In genomic region chr7:66518151-66518691, GRCh38 we compare ENCODE assay signal across 25 cellular contexts.
DNase-seq lines count a peak whose midpoint lies in the region; ATAC-seq and TF ChIP-seq lines count a peak whose summit lies in the region.
"Had no signal": no experiment of that assay in that cellular context is flagged by ENCODE, and none has a peak within 500 bp of the region (broad histone marks: within the 10 kb centered on the region; RNA-seq: fewer than 3 reads in every experiment).

No MANE protein-coding gene starts in this region.

- ATAC-seq in Right ventricle myocardium inferior: no peak
- no peak for ATAC-seq in heart right ventricle
- peak; percentile 18 for ATAC-seq in body of pancreas
- peak; percentile 11 for ATAC-seq in sciatic nerve
- ATAC-seq in GM19324 (IDR thresholded peaks at IDR 0.05; ENCODE audit: low FRiP score, unreplicated experiment): no peak
- ATAC-seq: GM12878 had no signal

- intact Hi-C loops in Right ventricle myocardium inferior (cut with DNase I): no loop called here
- intact Hi-C loops in heart right ventricle (cut with DNase I): no loop called here
- intact Hi-C loops in body of pancreas (cut with DNase I): no loop called here
- intact Hi-C loops in sciatic nerve (cut with DNase I): no loop called here

- H3K9me3 ChIP-seq in heart right ventricle (no peaks in the 10 kb centered on the region), body of pancreas (no peaks in the 10 kb centered on the region)

- H3K27me3 ChIP-seq in heart right ventricle: no peaks in the 10 kb centered on the region
- no peaks in the 10 kb centered on the region for H3K27me3 ChIP-seq in body of pancreas

- H3K27ac ChIP-seq in heart right ventricle (no peak overlapping the region), body of pancreas (no peak overlapping the region)
- H3K27ac ChIP-seq: KMS-11, PC-9 had no signal

- H3K36me3 ChIP-seq in heart right ventricle (no peaks in the 10 kb centered on the region), body of pancreas (replicated peaks in 1 of 2; ENCODE audit: insufficient read depth in 1 of 2, low read depth in 2 of 2) (no peaks in the 10 kb centered on the region)

- TF ChIP-seq POLR2A in body of pancreas (IDR thresholded peaks at IDR 0.05): no peak

- WGBS in heart right ventricle, 2 donors: 73 to 78% methylated on average over 14 of the region's 14 CpGs
- WGBS in body of pancreas, 2 donors: 64 to 65% methylated on average over 9 to 13 of the region's 14 CpGs

- DNase-seq in Right ventricle myocardium inferior (ENCODE audit: missing footprints) (peak; percentile 16), heart right ventricle (no peak), body of pancreas (no peak), sciatic nerve (ENCODE audit: low spot score) (no peak), NCI-H526 (lab: John Stamatoyannopoulos, UW) (no peak), MV-4-11 (lab: John Stamatoyannopoulos, UW) (no peak)
- DNase-seq: 8988T; ACHN; CD4-positive, CD25-positive, alpha-beta regulatory T cell; DMS53; HCEC 1CT; IMR-90; MM.1S; NCI-H1048; NCI-H1417; NCI-H1694; NCI-H2029 treated with DMSO at 0.1 percent for 48 hours; NCI-H446 treated with DMSO at 0.1 percent for 48 hours; NCI-H526 treated with DMSO at 0.1 percent for 48 hours; PC-9; RPMI8226; SHP77 had no signal

- H3K4me3 ChIP-seq in heart right ventricle (no peak overlapping the region), body of pancreas (no peak overlapping the region)
- H3K4me3 ChIP-seq: GM12878, PC-9 had no signal

- TF ChIP-seq CTCF in heart right ventricle (IDR thresholded peaks at IDR 0.05) (no peak), body of pancreas (IDR thresholded peaks at IDR 0.05) (no peak)

- H3K4me1 ChIP-seq in heart right ventricle (no peaks in the 10 kb centered on the region), body of pancreas (no peaks in the 10 kb centered on the region)

Comparison
In these comparisons a context has a peak if more than half of its experiments do, and no peak if none do; other contexts are left out.
1. ATAC-seq: peak in body of pancreas (single experiment) and sciatic nerve (single experiment); none in Right ventricle myocardium inferior (single experiment), heart right ventricle (0 of 8) and GM19324 (single experiment).